In genomic region chr5:660491-661030, GRCh38 we compare ENCODE assay signal across 16 cellular contexts. TPM values are rescaled to one million over a fixed set of nuclear protein-coding genes. Genes with fewer than 3 reads are reported as not detected.
DNase-seq lines count a peak whose midpoint lies in the region; ATAC-seq and TF ChIP-seq lines count a peak whose summit lies in the region.
"Had no signal": no experiment of that assay in that cellular context is flagged by ENCODE, and none has a peak within 500 bp of the region (broad histone marks: within the 10 kb centered on the region; RNA-seq: fewer than 3 reads in every experiment).

No MANE protein-coding gene starts in this region.

- peaks cover 35% of the 10 kb centered on the region for H3K36me3 Mint-ChIP-seq in T-helper 2 cell treated with Interferon-gamma antibody and Interleukin-4, amounts not matched to agents 5 μg/mL and 100 μg/mL, for 36 hours (ENCODE audit: low read depth)

- DNase-seq in Right ventricle myocardium superior (peak; percentile 25), left cardiac atrium (no peak), dorsolateral prefrontal cortex (no peak), lower lobe of right lung (peak; percentile 28), HPDE6-E6E7 (ENCODE audit: extremely low spot score) (no peak)
- no peak for DNase-seq in T-helper 2 cell treated with Interferon-gamma antibody and Interleukin-4, amounts not matched to agents 5 μg/mL and 100 μg/mL, for 36 hours (ENCODE audit: low spot score)
- DNase-seq: 8988T; AML-193; CD8-positive, alpha-beta memory T cell; DMS53; GF-D8 had no signal

- peak overlapping the region in 42 of 59 donors; percentile 5 to 100 (median 56) for H3K27ac ChIP-seq in dorsolateral prefrontal cortex
- no peak overlapping the region for H3K27ac ChIP-seq in lower lobe of right lung
- peak overlapping the region; percentile 7 for H3K27ac ChIP-seq in temporal lobe (ENCODE audit: low read depth, low read length)
- H3K27ac ChIP-seq: BLaER1, HL-60 had no signal

- H3K4me3 ChIP-seq in dorsolateral prefrontal cortex (no peak overlapping the region), lower lobe of right lung (no peak overlapping the region)
- H3K4me3 ChIP-seq: BLaER1 had no signal

- intact Hi-C loops in Right ventricle myocardium superior (cut with DNase I) (no loop called here), left cardiac atrium (cut with DNase I) (no loop called here), dorsolateral prefrontal cortex (cut with DNase I) (loop anchor here (5.0 to 10.0 kb wide), 2 partner anchors 48 to 186 kb away; partner anchors contain the start of gene CEP72 (in 1 of the 2)), lower lobe of right lung (cut with DNase I) (no loop called here)

- peaks cover 2% of the 10 kb centered on the region for H3K4me1 Mint-ChIP-seq in T-helper 2 cell treated with Interferon-gamma antibody and Interleukin-4, amounts not matched to agents 5 μg/mL and 100 μg/mL, for 36 hours (ENCODE audit: low read depth)
- H3K4me1 Mint-ChIP-seq: CD8-positive, alpha-beta memory T cell had no signal

- H3K36me3 ChIP-seq in lower lobe of right lung = peaks cover 54% of the 10 kb centered on the region

- H3K9me3 ChIP-seq in lower lobe of right lung = no peaks in the 10 kb centered on the region

- ATAC-seq in Right ventricle myocardium superior (ENCODE audit: poor library complexity) (no peak), left cardiac atrium (no peak), lower lobe of right lung (no peak), HG02759 (IDR thresholded peaks at IDR 0.05; ENCODE audit: unreplicated experiment) (no peak)
- ATAC-seq: HCT116 had no signal

- no peak overlapping the region for H3K27ac Mint-ChIP-seq in T-helper 2 cell treated with Interferon-gamma antibody and Interleukin-4, amounts not matched to agents 5 μg/mL and 100 μg/mL, for 36 hours

- H3K27me3 ChIP-seq in dorsolateral prefrontal cortex = no peaks in the 10 kb centered on the region
- no peaks in the 10 kb centered on the region for H3K27me3 ChIP-seq in lower lobe of right lung (ENCODE audit: low read depth)
- H3K27me3 ChIP-seq: BLaER1 had no signal

- no peak for TF ChIP-seq CTCF in dorsolateral prefrontal cortex (IDR thresholded peaks at IDR 0.05 in 54 of 56, conservative IDR thresholded peaks at IDR 0.05 in 2 of 56; ENCODE audit: low read depth in 1 of 56, partially characterized antibody in 56 of 56)
- TF ChIP-seq CTCF in lower lobe of right lung (IDR thresholded peaks at IDR 0.05) = no peak

- H3K4me3 Mint-ChIP-seq in T-helper 2 cell treated with Interferon-gamma antibody and Interleukin-4, amounts not matched to agents 5 μg/mL and 100 μg/mL, for 36 hours = no peak overlapping the region
- H3K4me3 Mint-ChIP-seq: CD8-positive, alpha-beta memory T cell had no signal

- H3K27me3 Mint-ChIP-seq in T-helper 2 cell treated with Interferon-gamma antibody and Interleukin-4, amounts not matched to agents 5 μg/mL and 100 μg/mL, for 36 hours (ENCODE audit: low read depth) = no peaks in the 10 kb centered on the region
- H3K27me3 Mint-ChIP-seq: CD8-positive, alpha-beta memory T cell had no signal

- no peaks in the 10 kb centered on the region for H3K4me1 ChIP-seq in lower lobe of right lung

- H3K9me3 Mint-ChIP-seq in T-helper 2 cell treated with Interferon-gamma antibody and Interleukin-4, amounts not matched to agents 5 μg/mL and 100 μg/mL, for 36 hours = no peaks in the 10 kb centered on the region
- H3K9me3 Mint-ChIP-seq: CD8-positive, alpha-beta memory T cell had no signal

RNA-seq across cellular contexts. Expression of gene TPPP, which starts 32.6 kb away (rescaled TPM):
- total RNA-seq in Right ventricle myocardium superior (39.7 TPM), left cardiac atrium (10 to 100 TPM; 15.5 to 25.0 TPM), dorsolateral prefrontal cortex (100 to 1,000 TPM; 236 to 675 (median 361) TPM), lower lobe of right lung (16.2 TPM), temporal lobe (12.5 TPM)

RNA-seq across cellular contexts. Expression of gene CEP72, which starts 48.4 kb away (rescaled TPM):
- total RNA-seq in Right ventricle myocardium superior (1.7 TPM), left cardiac atrium (1 to 10 TPM; 1.4 to 2.5 TPM), dorsolateral prefrontal cortex (10 to 100 TPM in 5 of 120 experiments, 1 to 10 TPM in 115; 4.0 to 11.0 (median 7.0) TPM), lower lobe of right lung (10.6 TPM), temporal lobe (3.2 TPM)

Comparison
In these comparisons a context has a peak if more than half of its experiments do, and no peak if none do; other contexts are left out.
1. DNase-seq: peak in Right ventricle myocardium superior (single experiment) and lower lobe of right lung (single experiment); none in left cardiac atrium (single experiment), dorsolateral prefrontal cortex (0 of 10), T-helper 2 cell treated with Interferon-gamma antibody and Interleukin-4, amounts not matched to agents 5 μg/mL and 100 μg/mL, for 36 hours (single experiment) and HPDE6-E6E7 (single experiment).
2. intact Hi-C loops: an anchor here in dorsolateral prefrontal cortex (5.0 to 10.0 kb wide); none called in Right ventricle myocardium superior, left cardiac atrium and lower lobe of right lung.